Comparison of ENCODE assay signal across 8 cellular contexts in genomic region chr6:107489636-107490567, GRCh38.
A peak's percentile ranks its signal among the peaks of the same experiment; 100 is the strongest.
DNase-seq lines count a peak whose midpoint lies in the region; ATAC-seq and TF ChIP-seq lines count a peak whose summit lies in the region.

A gene with protein sequence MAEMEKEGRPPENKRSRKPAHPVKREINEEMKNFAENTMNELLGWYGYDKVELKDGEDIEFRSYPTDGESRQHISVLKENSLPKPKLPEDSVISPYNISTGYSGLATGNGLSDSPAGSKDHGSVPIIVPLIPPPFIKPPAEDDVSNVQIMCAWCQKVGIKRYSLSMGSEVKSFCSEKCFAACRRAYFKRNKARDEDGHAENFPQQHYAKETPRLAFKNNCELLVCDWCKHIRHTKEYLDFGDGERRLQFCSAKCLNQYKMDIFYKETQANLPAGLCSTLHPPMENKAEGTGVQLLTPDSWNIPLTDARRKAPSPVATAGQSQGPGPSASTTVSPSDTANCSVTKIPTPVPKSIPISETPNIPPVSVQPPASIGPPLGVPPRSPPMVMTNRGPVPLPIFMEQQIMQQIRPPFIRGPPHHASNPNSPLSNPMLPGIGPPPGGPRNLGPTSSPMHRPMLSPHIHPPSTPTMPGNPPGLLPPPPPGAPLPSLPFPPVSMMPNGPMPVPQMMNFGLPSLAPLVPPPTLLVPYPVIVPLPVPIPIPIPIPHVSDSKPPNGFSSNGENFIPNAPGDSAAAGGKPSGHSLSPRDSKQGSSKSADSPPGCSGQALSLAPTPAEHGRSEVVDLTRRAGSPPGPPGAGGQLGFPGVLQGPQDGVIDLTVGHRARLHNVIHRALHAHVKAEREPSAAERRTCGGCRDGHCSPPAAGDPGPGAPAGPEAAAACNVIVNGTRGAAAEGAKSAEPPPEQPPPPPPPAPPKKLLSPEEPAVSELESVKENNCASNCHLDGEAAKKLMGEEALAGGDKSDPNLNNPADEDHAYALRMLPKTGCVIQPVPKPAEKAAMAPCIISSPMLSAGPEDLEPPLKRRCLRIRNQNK (plus strand): TSS chr6:107490117. CDS start chr6:107490617, 500 bp downstream.

- no peak for ATAC-seq in GM21528 (IDR thresholded peaks at IDR 0.05; ENCODE audit: low FRiP score, unreplicated experiment)

- peak within 1 kb of the TSS; percentile 62 for H3K4me3 ChIP-seq in choroid plexus epithelial cell (ENCODE audit: low read depth, low read length)

- TF ChIP-seq CTCF in VCaP (conservative IDR thresholded peaks at IDR 0.05) = peak; percentile 32
- no peak for TF ChIP-seq CTCF in choroid plexus epithelial cell (conservative IDR thresholded peaks at IDR 0.05; ENCODE audit: low read depth, low read length)

- H3K27ac ChIP-seq in VCaP = peak within 1 kb of the TSS; percentile 73
- peak within 1 kb of the TSS; percentile 83 for H3K27ac ChIP-seq in layer of hippocampus (ENCODE audit: low read depth, low read length)

- no peaks in the 10 kb centered on the region for H3K27me3 ChIP-seq in layer of hippocampus (ENCODE audit: control insufficient read depth, insufficient read depth, low read length)

- DNase-seq in AG20443 (ENCODE audit: low spot score) (peak; percentile 61), GM19238 (ENCODE audit: insufficient read length, low spot score) (peak; percentile 32), NCI-H1092 (lab: John Stamatoyannopoulos, UW) (peak; percentile 72), choroid plexus epithelial cell (ENCODE audit: low read depth) (peak; percentile 26)
- peak; percentile 21 to 41 for DNase-seq in stimulated activated CD4-positive, alpha-beta T cell treated with anti-CD3 and anti-CD28 coated beads, Interleukin-1b, Interleukin-23, amount 100 ng/mL, for 4 hours (ENCODE audit: low read depth in 2 of 2)
